Comparison of ENCODE assay signal across 18 cellular contexts in genomic region chr9:419571-420156, GRCh38.
DNase-seq lines count a peak whose midpoint lies in the region; ATAC-seq, FAIRE-seq and TF ChIP-seq lines count a peak whose summit lies in the region.
"Had no signal": no experiment of that assay in that cellular context is flagged by ENCODE, and none has a peak within 500 bp of the region (broad histone marks: within the 10 kb centered on the region; RNA-seq: fewer than 3 reads in every experiment).

No MANE protein-coding gene starts in this region.

- no peak overlapping the region for H2BK12ac ChIP-seq in neuronal stem cell (ENCODE audit: low read length)

- H4K8ac ChIP-seq in neuronal stem cell (ENCODE audit: low read depth, low read length): no peak overlapping the region

- H3K9me3 ChIP-seq in T-helper 17 cell (ENCODE audit: control insufficient read depth, low read length, poor library complexity, severe bottlenecking) (no peaks in the 10 kb centered on the region), neuronal stem cell (replicated peaks in 1 of 2; ENCODE audit: control insufficient read depth in 2 of 2, insufficient read depth in 1 of 2, low read depth in 1 of 2, low read length in 2 of 2) (no peaks in the 10 kb centered on the region)

- no peak overlapping the region for H2BK5ac ChIP-seq in neuronal stem cell (ENCODE audit: low read length)

- no peak overlapping the region for H2BK120ac ChIP-seq in neuronal stem cell (ENCODE audit: low read depth, low read length)

- no peak overlapping the region for H3K18ac ChIP-seq in neuronal stem cell (ENCODE audit: low read length)

- no CpG with 5 or more reads among the region's 5 CpGs for WGBS in neuronal stem cell (ENCODE audit: extremely low coverage in 2 of 2, insufficient read length in 2 of 2, insufficient replicate concordance in 1 of 2), 2 donors

- no peak overlapping the region for H3K9ac ChIP-seq in neuronal stem cell (ENCODE audit: low read depth, low read length, poor library complexity)

- no peaks in the 10 kb centered on the region for H3K36me3 Mint-ChIP-seq in mesothelial cell of epicardium
- H3K36me3 Mint-ChIP-seq in T-helper 17 cell (ENCODE audit: low read depth): peaks cover 8% of the 10 kb centered on the region

- DNase-seq in AG20443 (ENCODE audit: low spot score): peak; percentile 63
- DNase-seq in M059J (ENCODE audit: low read depth): peak; percentile 91
- peak; percentile 53 for DNase-seq in bronchial epithelial cell (ENCODE audit: low read depth)
- DNase-seq in mesothelial cell of epicardium (ENCODE audit: low spot score in 2 of 2, unreplicated experiment in 2 of 2): peak in 1 of 2 experiments; percentile 47
- no peak for DNase-seq in GM19240 (ENCODE audit: insufficient read length, low spot score)
- DNase-seq in T-helper 17 cell: no peak
- DNase-seq in neuronal stem cell (ENCODE audit: low spot score): no peak
- DNase-seq: activated B cell treated with CpG ODN at 0.5 μM for 24 hours; activated CD8-positive, alpha-beta memory T cell treated with anti-CD3 and anti-CD28 coated beads, Interleukin-2, amount 50 U/mL, for 4 hours; Kasumi-1; kidney; naive B cell; NCI-H2081 treated with DMSO at 0.1 percent for 48 hours; retina; stimulated activated naive CD8-positive, alpha-beta T cell treated with anti-CD3 and anti-CD28 coated beads, Interleukin-15, Interleukin-2, amounts not matched to agents 100 U/mL and 50 U/mL, for 24 hours had no signal

- no peak overlapping the region for H2BK15ac ChIP-seq in neuronal stem cell (ENCODE audit: low read length)

- H3K9me3 Mint-ChIP-seq in mesothelial cell of epicardium: no peaks in the 10 kb centered on the region
- H3K9me3 Mint-ChIP-seq: activated B cell treated with CpG ODN at 0.5 μM for 24 hours, naive B cell had no signal

- H3K79me1 ChIP-seq in neuronal stem cell (ENCODE audit: low read depth, low read length): no peaks in the 10 kb centered on the region

- no peak overlapping the region for H3K14ac ChIP-seq in neuronal stem cell (ENCODE audit: low read length)

- H3K27ac ChIP-seq in neuronal stem cell (replicated peaks; ENCODE audit: low read length): no peak overlapping the region
- H3K27ac ChIP-seq: C4-2B had no signal

- H3K27me3 Mint-ChIP-seq in mesothelial cell of epicardium (ENCODE audit: low read depth) (no peaks in the 10 kb centered on the region), T-helper 17 cell (no peaks in the 10 kb centered on the region)
- H3K27me3 Mint-ChIP-seq: activated B cell treated with CpG ODN at 0.5 μM for 24 hours, naive B cell had no signal

- H3K4me3 ChIP-seq in bronchial epithelial cell (ENCODE audit: low read depth, low read length) (no peak overlapping the region), neuronal stem cell (ENCODE audit: low read length in 2 of 2) (no peak overlapping the region)

- no peak overlapping the region for H3K4me2 ChIP-seq in neuronal stem cell (ENCODE audit: insufficient read depth, low read length, poor library complexity, severe bottlenecking)

- H3K4ac ChIP-seq in neuronal stem cell (ENCODE audit: low read length): no peak overlapping the region

- H3K27ac Mint-ChIP-seq in mesothelial cell of epicardium (peak overlapping the region; percentile 93), T-helper 17 cell (no peak overlapping the region)
- H3K27ac Mint-ChIP-seq: activated B cell treated with CpG ODN at 0.5 μM for 24 hours had no signal

- H3K27me3 ChIP-seq in bronchial epithelial cell (ENCODE audit: control insufficient read depth, insufficient read depth, low read length): no peaks in the 10 kb centered on the region
- H3K27me3 ChIP-seq in neuronal stem cell (ENCODE audit: control insufficient read depth in 3 of 3, insufficient read depth in 3 of 3, low read depth in 1 of 3, low read length in 3 of 3): peaks cover 0 to 22% (median 0%) of the 10 kb centered on the region in 3 experiments

- TF ChIP-seq CTCF in bronchial epithelial cell (IDR thresholded peaks at IDR 0.05; ENCODE audit: insufficient read depth, low read length, severe bottlenecking) (no peak), mesothelial cell of epicardium (IDR thresholded peaks at IDR 0.05; ENCODE audit: unreplicated experiment) (no peak)

- no peak overlapping the region for H4K91ac ChIP-seq in neuronal stem cell (ENCODE audit: low read depth, low read length, poor library complexity)

- no peak overlapping the region for H3K23ac ChIP-seq in neuronal stem cell (ENCODE audit: low read depth, low read length, poor library complexity)

- FAIRE-seq in bronchial epithelial cell (lab: Jason Lieb, UNC): no peak
- FAIRE-seq: H54, kidney had no signal

- H3K4me1 Mint-ChIP-seq in mesothelial cell of epicardium (peaks cover 55% of the 10 kb centered on the region), T-helper 17 cell (peaks cover 5% of the 10 kb centered on the region)
- H3K4me1 Mint-ChIP-seq: activated B cell treated with CpG ODN at 0.5 μM for 24 hours had no signal

- H3K36me3 ChIP-seq in bronchial epithelial cell (ENCODE audit: control insufficient read depth, insufficient read depth, low read length) (no peaks in the 10 kb centered on the region), neuronal stem cell (replicated peaks in 1 of 2; ENCODE audit: control insufficient read depth in 2 of 2, insufficient read depth in 2 of 2, low read length in 2 of 2) (no peaks in the 10 kb centered on the region)

- H2AK5ac ChIP-seq in neuronal stem cell (ENCODE audit: low read depth, low read length): no peak overlapping the region

- ATAC-seq in T-helper 17 cell: no peak
- no peak for ATAC-seq in GM19351 (IDR thresholded peaks at IDR 0.05; ENCODE audit: unreplicated experiment)
- ATAC-seq: stimulated activated naive CD8-positive, alpha-beta T cell treated with anti-CD3 and anti-CD28 coated beads, Interleukin-15, Interleukin-2, amounts not matched to agents 100 U/mL and 50 U/mL, for 24 hours had no signal

- no peaks in the 10 kb centered on the region for H3K4me1 ChIP-seq in neuronal stem cell (ENCODE audit: control insufficient read depth in 2 of 2, insufficient read depth in 1 of 2, low read depth in 1 of 2, low read length in 2 of 2)

- no peak overlapping the region for H2AFZ ChIP-seq in neuronal stem cell (ENCODE audit: low read length)

- H3K4me3 Mint-ChIP-seq in mesothelial cell of epicardium (no peak overlapping the region), T-helper 17 cell (no peak overlapping the region)
- H3K4me3 Mint-ChIP-seq: activated B cell treated with CpG ODN at 0.5 μM for 24 hours had no signal

Comparison
In these comparisons a context has a peak if more than half of its experiments do, and no peak if none do; other contexts are left out.
1. DNase-seq: peak in AG20443 (single experiment), M059J (single experiment) and bronchial epithelial cell (single experiment); none in GM19240 (single experiment), T-helper 17 cell (0 of 3) and neuronal stem cell (single experiment).